ENCODE assay signal across 16 cellular contexts in genomic region chr15:88992912-88993376, GRCh38.
"Had no signal": no experiment of that assay in that cellular context is flagged by ENCODE, and none has a peak within 500 bp of the region (broad histone marks: within the 10 kb centered on the region; RNA-seq: fewer than 3 reads in every experiment).

No MANE protein-coding gene starts in this region.

- H3K36me3 ChIP-seq: esophagus muscularis mucosa, gastrocnemius medialis, sigmoid colon, transverse colon had no signal

- H3K4me3 Mint-ChIP-seq: naive thymus-derived CD8-positive, alpha-beta T cell; stimulated activated naive B cell treated with anti-CD40 and anti-IgM and Interleukin-4, amounts not matched to agents 10 μg/mL and 1 μg/mL and 100 μg/mL, for 72 hours; stimulated activated naive CD8-positive, alpha-beta T cell treated with anti-CD3 and anti-CD28 coated beads, Interleukin-15, amount 100 ng/mL, for 72 hours had no signal

- ATAC-seq: gastrocnemius medialis; mucosa of descending colon; naive thymus-derived CD8-positive, alpha-beta T cell; stimulated activated naive B cell treated with anti-CD40 and anti-IgM and Interleukin-4, amounts not matched to agents 10 μg/mL and 1 μg/mL and 100 μg/mL, for 72 hours; stimulated activated naive CD8-positive, alpha-beta T cell treated with anti-CD3 and anti-CD28 coated beads, Interleukin-15, amount 100 ng/mL, for 72 hours had no signal

- H3K9me3 ChIP-seq: esophagus muscularis mucosa, gastrocnemius medialis, mucosa of descending colon, sigmoid colon, testis, transverse colon had no signal

- H3K27ac ChIP-seq: epithelial cell of prostate, esophagus muscularis mucosa, gastrocnemius medialis, sigmoid colon, skin epidermis, testis, transverse colon had no signal

- DNase-seq: effector memory CD4-positive, alpha-beta T cell; gastrocnemius medialis; glutamatergic neuron; mucosa of descending colon; naive thymus-derived CD8-positive, alpha-beta T cell; posterior cingulate gyrus; sigmoid colon; stimulated activated CD4-positive, alpha-beta T cell treated with anti-CD3 and anti-CD28 coated beads, Interleukin-2, amount 100 ng/mL, for 24 hours; stimulated activated CD4-positive, alpha-beta T cell treated with anti-CD3 and anti-CD28 coated beads, Interleukin-4, amount 100 ng/mL, for 4 hours; stimulated activated naive B cell treated with anti-CD40 and anti-IgM and Interleukin-4, amounts not matched to agents 10 μg/mL and 1 μg/mL and 100 μg/mL, for 72 hours; stimulated activated naive CD8-positive, alpha-beta T cell treated with anti-CD3 and anti-CD28 coated beads, Interleukin-15, amount 100 ng/mL, for 72 hours; testis; transverse colon had no signal

- H3K9me3 Mint-ChIP-seq: naive thymus-derived CD8-positive, alpha-beta T cell; stimulated activated naive B cell treated with anti-CD40 and anti-IgM and Interleukin-4, amounts not matched to agents 10 μg/mL and 1 μg/mL and 100 μg/mL, for 72 hours; stimulated activated naive CD8-positive, alpha-beta T cell treated with anti-CD3 and anti-CD28 coated beads, Interleukin-15, amount 100 ng/mL, for 72 hours had no signal

- H3K4me1 Mint-ChIP-seq: naive thymus-derived CD8-positive, alpha-beta T cell; stimulated activated naive B cell treated with anti-CD40 and anti-IgM and Interleukin-4, amounts not matched to agents 10 μg/mL and 1 μg/mL and 100 μg/mL, for 72 hours; stimulated activated naive CD8-positive, alpha-beta T cell treated with anti-CD3 and anti-CD28 coated beads, Interleukin-15, amount 100 ng/mL, for 72 hours had no signal

- H3K27me3 ChIP-seq: esophagus muscularis mucosa, gastrocnemius medialis, sigmoid colon, testis had no signal

- H3K4me1 ChIP-seq: gastrocnemius medialis, testis, transverse colon had no signal

- H3K27ac Mint-ChIP-seq: stimulated activated naive B cell treated with anti-CD40 and anti-IgM and Interleukin-4, amounts not matched to agents 10 μg/mL and 1 μg/mL and 100 μg/mL, for 72 hours; stimulated activated naive CD8-positive, alpha-beta T cell treated with anti-CD3 and anti-CD28 coated beads, Interleukin-15, amount 100 ng/mL, for 72 hours had no signal

- H3K4me3 ChIP-seq: esophagus muscularis mucosa, gastrocnemius medialis, mucosa of descending colon, sigmoid colon, skin epidermis, testis, transverse colon had no signal

- H3K36me3 Mint-ChIP-seq: naive thymus-derived CD8-positive, alpha-beta T cell; stimulated activated naive B cell treated with anti-CD40 and anti-IgM and Interleukin-4, amounts not matched to agents 10 μg/mL and 1 μg/mL and 100 μg/mL, for 72 hours had no signal
